ENCODE assay signal across 8 cellular contexts in the genomic region with DNA sequence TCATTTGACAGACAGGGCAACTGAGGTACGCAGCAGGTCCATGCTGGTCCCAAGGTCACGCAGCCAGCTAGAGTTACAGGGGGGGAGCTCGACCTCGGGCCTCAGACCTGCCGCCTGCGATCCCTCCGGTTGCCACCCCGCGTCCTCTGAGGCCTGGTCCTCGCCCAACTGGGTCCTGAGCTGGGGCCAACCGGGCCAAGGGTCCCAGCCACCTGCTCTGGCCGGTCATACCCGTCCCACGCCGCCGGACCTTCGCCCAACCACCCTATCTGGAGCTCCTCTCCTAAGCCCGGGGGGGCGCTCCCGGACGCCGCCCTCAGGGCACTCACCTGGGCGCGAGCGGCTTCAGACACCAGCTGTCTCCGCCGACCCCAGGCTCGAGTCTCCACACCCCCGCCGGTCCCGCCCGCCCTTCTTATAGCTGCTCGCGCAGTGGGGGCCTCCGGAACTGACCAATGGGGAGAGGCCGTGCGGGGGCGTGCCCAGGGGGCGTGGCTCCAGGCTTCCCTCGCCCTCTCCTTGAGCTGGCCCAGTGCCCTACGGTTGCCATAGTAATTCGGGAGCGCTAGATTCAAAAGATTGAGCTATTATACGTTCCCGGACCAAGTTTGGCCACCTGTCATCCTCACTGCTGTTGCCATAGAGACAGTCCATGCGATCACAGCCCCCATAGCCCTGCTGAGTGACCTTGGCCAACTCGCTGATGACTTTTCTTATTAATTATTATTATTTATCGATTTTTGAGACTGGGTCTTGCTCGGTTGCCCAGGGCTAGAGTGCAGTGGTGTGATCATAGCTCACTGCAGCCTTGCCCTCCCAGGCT. TPM values are rescaled to one million over a fixed set of nuclear protein-coding genes. Genes with fewer than 3 reads are reported as not detected.
DNase-seq lines count a peak whose midpoint lies in the region; ATAC-seq and FAIRE-seq lines count a peak whose summit lies in the region.

A gene with protein sequence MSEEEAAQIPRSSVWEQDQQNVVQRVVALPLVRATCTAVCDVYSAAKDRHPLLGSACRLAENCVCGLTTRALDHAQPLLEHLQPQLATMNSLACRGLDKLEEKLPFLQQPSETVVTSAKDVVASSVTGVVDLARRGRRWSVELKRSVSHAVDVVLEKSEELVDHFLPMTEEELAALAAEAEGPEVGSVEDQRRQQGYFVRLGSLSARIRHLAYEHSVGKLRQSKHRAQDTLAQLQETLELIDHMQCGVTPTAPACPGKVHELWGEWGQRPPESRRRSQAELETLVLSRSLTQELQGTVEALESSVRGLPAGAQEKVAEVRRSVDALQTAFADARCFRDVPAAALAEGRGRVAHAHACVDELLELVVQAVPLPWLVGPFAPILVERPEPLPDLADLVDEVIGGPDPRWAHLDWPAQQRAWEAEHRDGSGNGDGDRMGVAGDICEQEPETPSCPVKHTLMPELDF (minus strand): TSS at position 389 of the 823 bp plus-strand sequence. CDS start 1,150 bp downstream, outside the sequence.

- DNase-seq in DMS 273 treated with DMSO at 0.1 percent for 48 hours (lab: John Stamatoyannopoulos, UW) (peak; percentile 87), NCI-H1105 treated with DMSO at 0.1 percent for 48 hours (lab: John Stamatoyannopoulos, UW) (peak; percentile 89), T follicular helper cell (ENCODE audit: low read depth) (peak; percentile 24), T47D (ENCODE audit: low read depth in 1 of 2, low spot score in 1 of 2) (peak; percentile 86 to 90), iPS-NIHi7 (ENCODE audit: extremely low spot score) (peak; percentile 99), small intestine (peak; percentile 28), NK-92 (lab: John Stamatoyannopoulos, UW; ENCODE audit: unreplicated experiment) (no peak)

- WGBS in small intestine, 3 donors = 7 to 11% (median 8%) methylated on average over 30 to 49 of the region's 49 CpGs

- H3K4me1 ChIP-seq in small intestine (ENCODE audit: control insufficient read depth in 2 of 2, insufficient read depth in 1 of 2, low read depth in 1 of 2, low read length in 1 of 2) = no peaks in the 10 kb centered on the region

- ATAC-seq in HG02759 (IDR thresholded peaks at IDR 0.05; ENCODE audit: unreplicated experiment) = no peak

- no peak within 1 kb of the TSS for H3K27ac ChIP-seq in small intestine (ENCODE audit: low read depth in 1 of 2, low read length in 1 of 2)

- peaks cover 3 to 13% of the 10 kb centered on the region in 2 donors for H3K27me3 ChIP-seq in small intestine (ENCODE audit: control insufficient read depth in 2 of 2, insufficient read depth in 2 of 2, low read length in 2 of 2)

- no peaks in the 10 kb centered on the region for H3K36me3 ChIP-seq in small intestine (ENCODE audit: control insufficient read depth in 2 of 2, insufficient read depth in 2 of 2, low read length in 2 of 2)

- in situ Hi-C loops in T47D (cut with HindIII; ENCODE audit: low pct_unique_long_range_greater_than_20kb, low sequenced_read_pairs) = no loop called here

- FAIRE-seq in small intestine (lab: Jason Lieb, UNC) = no peak

- no peaks in the 10 kb centered on the region for H3K9me3 ChIP-seq in small intestine (ENCODE audit: control insufficient read depth, low read depth)

- H3K4me3 ChIP-seq in small intestine (ENCODE audit: low read depth in 1 of 2, low read length in 2 of 2) = no peak within 1 kb of the TSS

RNA-seq across cellular contexts. Expression of the gene that starts here (rescaled TPM):
- polyA plus RNA-seq in small intestine = 1 to 10 TPM in 2 of 3 donors, under 1 TPM in 1; 0.27 to 4.5 (median 2.5) TPM
